ENCODE assay signal across 14 cellular contexts in genomic region chr14:94113490-94113889, GRCh38. TPM values are rescaled to one million over a fixed set of nuclear protein-coding genes. Genes with fewer than 3 reads are reported as not detected.
DNase-seq lines count a peak whose midpoint lies in the region; ATAC-seq, FAIRE-seq and TF ChIP-seq lines count a peak whose summit lies in the region.
"Had no signal": no experiment of that assay in that cellular context is flagged by ENCODE, and none has a peak within 500 bp of the region (broad histone marks: within the 10 kb centered on the region; RNA-seq: fewer than 3 reads in every experiment).

No MANE protein-coding gene starts in this region.

- peak overlapping the region; percentile 83 to 92 for H3K27ac ChIP-seq in right atrium auricular region
- H3K27ac ChIP-seq in small intestine (ENCODE audit: low read depth in 1 of 2, low read length in 1 of 2): peak overlapping the region in 1 of 2 donors; percentile 76

- in situ Hi-C loops in HAP-1 (cut with MboI; ENCODE audit: low sequenced_read_pairs): no loop called here

- H3K9me3 ChIP-seq in right atrium auricular region (no peaks in the 10 kb centered on the region), small intestine (ENCODE audit: control insufficient read depth, low read depth) (no peaks in the 10 kb centered on the region), HAP-1 (no peaks in the 10 kb centered on the region)

- DNase-seq in NCI-H1694 (lab: John Stamatoyannopoulos, UW) (peak; percentile 15), bronchial epithelial cell (ENCODE audit: low read depth) (peak; percentile 28), right atrium auricular region (ENCODE audit: low spot score) (no peak), small intestine (peak; percentile 44), NCI-H2081 (lab: John Stamatoyannopoulos, UW) (no peak), HAP-1 (ENCODE audit: low spot score in 2 of 2) (no peak)
- no peak for DNase-seq in activated effector memory CD4-positive, alpha-beta T cell treated with anti-CD3 and anti-CD28 coated beads, Interleukin-2, amount 50 U/mL, for 16 hours
- DNase-seq: activated CD8-positive, alpha-beta memory T cell treated with anti-CD3 and anti-CD28 coated beads, Interleukin-2, amount 50 U/mL, for 4 hours; aorta; T-helper 9 cell; trophoblast cell had no signal

- peaks cover 3% of the 10 kb centered on the region for H3K27me3 ChIP-seq in bronchial epithelial cell (ENCODE audit: control insufficient read depth, insufficient read depth, low read length)
- H3K27me3 ChIP-seq in right atrium auricular region: no peaks in the 10 kb centered on the region
- no peaks in the 10 kb centered on the region for H3K27me3 ChIP-seq in small intestine (ENCODE audit: control insufficient read depth in 2 of 2, insufficient read depth in 2 of 2, low read length in 2 of 2)
- H3K27me3 ChIP-seq in HAP-1 (ENCODE audit: low read depth): no peaks in the 10 kb centered on the region; the same call in 1 of the 2 replicates

- TF ChIP-seq CTCF in bronchial epithelial cell (IDR thresholded peaks at IDR 0.05; ENCODE audit: insufficient read depth, low read length, severe bottlenecking): no peak
- TF ChIP-seq CTCF in right atrium auricular region (IDR thresholded peaks at IDR 0.05): no peak

- H3K36me3 ChIP-seq in bronchial epithelial cell (ENCODE audit: control insufficient read depth, insufficient read depth, low read length): no peaks in the 10 kb centered on the region
- no peaks in the 10 kb centered on the region for H3K36me3 ChIP-seq in right atrium auricular region
- H3K36me3 ChIP-seq in small intestine (ENCODE audit: control insufficient read depth in 2 of 2, insufficient read depth in 2 of 2, low read length in 2 of 2): no peaks in the 10 kb centered on the region
- no peaks in the 10 kb centered on the region for H3K36me3 ChIP-seq in HAP-1 (replicated peaks)

- FAIRE-seq in bronchial epithelial cell (lab: Jason Lieb, UNC) (no peak), small intestine (lab: Jason Lieb, UNC) (no peak)

- 39 to 49% (median 45%) methylated on average over 6 of the region's 6 CpGs for WGBS in small intestine, 3 donors

- H3K4me1 ChIP-seq in right atrium auricular region: peaks cover 0 to 49% of the 10 kb centered on the region in 2 donors
- peaks cover 3 to 10% of the 10 kb centered on the region in 2 donors for H3K4me1 ChIP-seq in small intestine (ENCODE audit: control insufficient read depth in 2 of 2, insufficient read depth in 1 of 2, low read depth in 1 of 2, low read length in 1 of 2)
- peaks cover 5% of the 10 kb centered on the region for H3K4me1 ChIP-seq in HAP-1

- no peak overlapping the region for H3K4me3 ChIP-seq in bronchial epithelial cell (ENCODE audit: low read depth, low read length)
- peak overlapping the region in 1 of 2 donors; percentile 55 for H3K4me3 ChIP-seq in right atrium auricular region
- no peak overlapping the region for H3K4me3 ChIP-seq in small intestine (ENCODE audit: low read depth in 1 of 2, low read length in 2 of 2)
- no peak overlapping the region for H3K4me3 ChIP-seq in HAP-1

- ATAC-seq in GM18517 (IDR thresholded peaks at IDR 0.05; ENCODE audit: unreplicated experiment): no peak
- ATAC-seq: CD8-positive, alpha-beta T cell; HCT116 had no signal

RNA-seq across cellular contexts. Expression of gene IFI27, which starts 3.0 kb away (rescaled TPM):
- total RNA-seq in bronchial epithelial cell (15.2 and 20.5 TPM in 2 replicates), right atrium auricular region (100 to 1,000 TPM; 140 to 229 TPM)
- polyA plus RNA-seq in small intestine: 1,000 to 10,000 TPM in 1 of 3 donors, 100 to 1,000 TPM in 2; 285 to 1,277 (median 806) TPM

RNA-seq across cellular contexts. Expression of gene IFI27L2, which starts 15.9 kb away (rescaled TPM):
- total RNA-seq in bronchial epithelial cell: 44.5 and 124 TPM in 2 replicates
- 10 to 100 TPM; 42.9 to 85.1 TPM for total RNA-seq in right atrium auricular region
- 10 to 100 TPM; 23.0 to 96.7 (median 83.8) TPM for polyA plus RNA-seq in small intestine

RNA-seq across cellular contexts. Expression of gene IFI27L1, which starts 32.4 kb away (rescaled TPM):
- total RNA-seq in bronchial epithelial cell: 8.7 and 13.1 TPM in 2 replicates
- 10 to 100 TPM; 13.8 to 21.1 TPM for total RNA-seq in right atrium auricular region
- polyA plus RNA-seq in small intestine: 10 to 100 TPM; 29.2 to 44.5 (median 29.8) TPM

RNA-seq across cellular contexts. Expression of gene DDX24, which starts 32.5 kb away (rescaled TPM):
- 62.2 and 65.8 TPM in 2 replicates for total RNA-seq in bronchial epithelial cell
- 100 to 1,000 TPM; 166 to 178 TPM for total RNA-seq in right atrium auricular region
- polyA plus RNA-seq in small intestine: 10 to 100 TPM; 35.1 to 64.6 (median 51.2) TPM

Comparison
In these comparisons a context has a peak if more than half of its experiments do, and no peak if none do; other contexts are left out.
1. DNase-seq: peak in NCI-H1694 (single experiment), bronchial epithelial cell (single experiment) and small intestine (single experiment); none in right atrium auricular region (single experiment), NCI-H2081 (0 of 2), HAP-1 (0 of 2) and activated effector memory CD4-positive, alpha-beta T cell treated with anti-CD3 and anti-CD28 coated beads, Interleukin-2, amount 50 U/mL, for 16 hours (single experiment).